In the genomic region with DNA sequence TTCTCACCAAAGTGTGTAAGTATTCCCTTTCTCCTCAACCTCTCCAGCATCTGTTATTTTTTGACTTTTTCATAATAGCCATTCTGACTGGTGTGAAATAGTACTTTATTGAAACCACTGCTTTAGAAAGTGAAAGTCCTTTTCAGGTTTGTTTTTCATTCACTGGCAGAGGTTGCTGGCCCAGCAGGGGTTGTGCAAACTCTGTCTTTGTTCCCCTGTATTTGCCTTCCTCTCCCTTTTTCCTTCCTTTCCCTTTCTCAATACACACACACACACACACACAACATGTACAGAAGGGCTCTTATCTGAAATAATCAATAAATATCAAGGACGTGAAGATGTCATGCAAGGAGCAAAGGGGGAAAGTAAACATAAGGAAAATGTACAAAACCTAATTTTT, we compare ENCODE assay signal across 1 cellular context.
TF ChIP-seq lines count a peak whose summit lies in the region.

No MANE protein-coding gene starts in this region.

TF ChIP-seq in HepG2, 621 proteins besides CTCF, POLR2A, EP300 and RAD21 (continued from another document and continues in another):
- TF ChIP-seq, protein P1, sequence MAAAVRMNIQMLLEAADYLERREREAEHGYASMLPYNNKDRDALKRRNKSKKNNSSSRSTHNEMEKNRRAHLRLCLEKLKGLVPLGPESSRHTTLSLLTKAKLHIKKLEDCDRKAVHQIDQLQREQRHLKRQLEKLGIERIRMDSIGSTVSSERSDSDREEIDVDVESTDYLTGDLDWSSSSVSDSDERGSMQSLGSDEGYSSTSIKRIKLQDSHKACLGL (CRISPR knock-in tag; IDR thresholded peaks at IDR 0.05) = no peak
- TF ChIP-seq YY1 (IDR thresholded peaks at IDR 0.05; ENCODE audit: insufficient read depth, insufficient replicate concordance, low read depth, low read length) (no peak), ZNF501 (CRISPR knock-in tag; IDR thresholded peaks at IDR 0.05) (no peak), PTBP1 (IDR thresholded peaks at IDR 0.05; ENCODE audit: low read depth, low read length, poor library complexity, severe bottlenecking) (no peak), JARID2 (CRISPR knock-in tag; IDR thresholded peaks at IDR 0.05; ENCODE audit: insufficient replicate concordance) (no peak), ETV5 (CRISPR knock-in tag; IDR thresholded peaks at IDR 0.05; ENCODE audit: borderline replicate concordance) (no peak), MAF1 (CRISPR knock-in tag; IDR thresholded peaks at IDR 0.05; ENCODE audit: borderline replicate concordance) (no peak), HHEX (CRISPR knock-in tag; IDR thresholded peaks at IDR 0.05) (no peak), GATAD2A (CRISPR knock-in tag; IDR thresholded peaks at IDR 0.05) (peak; percentile 54; the same call in 1 of the 2 replicates), ELF3 (CRISPR knock-in tag; IDR thresholded peaks at IDR 0.05) (no peak), NR2F6 (IDR thresholded peaks at IDR 0.05) (no peak), NR2F6 (CRISPR knock-in tag; IDR thresholded peaks at IDR 0.05) (no peak), BORCS8-MEF2B (CRISPR knock-in tag; IDR thresholded peaks at IDR 0.05) (no peak), NFIC (IDR thresholded peaks at IDR 0.05; ENCODE audit: low read length) (no peak; the same call in 1 of the 2 replicates), ERF (CRISPR knock-in tag; IDR thresholded peaks at IDR 0.05) (no peak), ZNF24 (IDR thresholded peaks at IDR 0.05) (no peak), SMAD3 (CRISPR knock-in tag; IDR thresholded peaks at IDR 0.05) (no peak), CEBPG (CRISPR knock-in tag; IDR thresholded peaks at IDR 0.05) (peak; percentile 73), ZKSCAN1 (IDR thresholded peaks at IDR 0.05; ENCODE audit: low read length) (no peak), ZNF629 (CRISPR knock-in tag; conservative IDR thresholded peaks at IDR 0.05) (no peak), MED13 (CRISPR knock-in tag; IDR thresholded peaks at IDR 0.05) (no peak), ZNF644 (CRISPR knock-in tag; IDR thresholded peaks at IDR 0.05; ENCODE audit: low read depth) (no peak), KLF6 (CRISPR knock-in tag; IDR thresholded peaks at IDR 0.05) (no peak), ZNF234 (CRISPR knock-in tag; conservative IDR thresholded peaks at IDR 0.05) (no peak), NONO (IDR thresholded peaks at IDR 0.05) (no peak), NONO (CRISPR knock-in tag; conservative IDR thresholded peaks at IDR 0.05) (no peak), KDM5B (CRISPR knock-in tag; IDR thresholded peaks at IDR 0.05; ENCODE audit: borderline replicate concordance) (no peak), MXI1 (IDR thresholded peaks at IDR 0.05; ENCODE audit: borderline replicate concordance, low read depth, low read length) (no peak), CEBPB (IDR thresholded peaks at IDR 0.05; ENCODE audit: borderline replicate concordance, low read depth, low read length) (peak; percentile 71), NFE2L2 (IDR thresholded peaks at IDR 0.05; ENCODE audit: low read length) (no peak), ZIK1 (CRISPR knock-in tag; IDR thresholded peaks at IDR 0.05; ENCODE audit: borderline replicate concordance, low read depth) (no peak), PHB2 (IDR thresholded peaks at IDR 0.05; ENCODE audit: partially characterized antibody) (no peak), ZNF44 (CRISPR knock-in tag; IDR thresholded peaks at IDR 0.05) (no peak), ZNF451 (CRISPR knock-in tag; IDR thresholded peaks at IDR 0.05) (no peak), MIER3 (CRISPR knock-in tag; IDR thresholded peaks at IDR 0.05; ENCODE audit: borderline replicate concordance) (no peak)
- TF ChIP-seq, protein P2, sequence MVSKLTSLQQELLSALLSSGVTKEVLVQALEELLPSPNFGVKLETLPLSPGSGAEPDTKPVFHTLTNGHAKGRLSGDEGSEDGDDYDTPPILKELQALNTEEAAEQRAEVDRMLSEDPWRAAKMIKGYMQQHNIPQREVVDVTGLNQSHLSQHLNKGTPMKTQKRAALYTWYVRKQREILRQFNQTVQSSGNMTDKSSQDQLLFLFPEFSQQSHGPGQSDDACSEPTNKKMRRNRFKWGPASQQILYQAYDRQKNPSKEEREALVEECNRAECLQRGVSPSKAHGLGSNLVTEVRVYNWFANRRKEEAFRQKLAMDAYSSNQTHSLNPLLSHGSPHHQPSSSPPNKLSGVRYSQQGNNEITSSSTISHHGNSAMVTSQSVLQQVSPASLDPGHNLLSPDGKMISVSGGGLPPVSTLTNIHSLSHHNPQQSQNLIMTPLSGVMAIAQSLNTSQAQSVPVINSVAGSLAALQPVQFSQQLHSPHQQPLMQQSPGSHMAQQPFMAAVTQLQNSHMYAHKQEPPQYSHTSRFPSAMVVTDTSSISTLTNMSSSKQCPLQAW (CRISPR knock-in tag; IDR thresholded peaks at IDR 0.05) = no peak
- TF ChIP-seq, protein P3, sequence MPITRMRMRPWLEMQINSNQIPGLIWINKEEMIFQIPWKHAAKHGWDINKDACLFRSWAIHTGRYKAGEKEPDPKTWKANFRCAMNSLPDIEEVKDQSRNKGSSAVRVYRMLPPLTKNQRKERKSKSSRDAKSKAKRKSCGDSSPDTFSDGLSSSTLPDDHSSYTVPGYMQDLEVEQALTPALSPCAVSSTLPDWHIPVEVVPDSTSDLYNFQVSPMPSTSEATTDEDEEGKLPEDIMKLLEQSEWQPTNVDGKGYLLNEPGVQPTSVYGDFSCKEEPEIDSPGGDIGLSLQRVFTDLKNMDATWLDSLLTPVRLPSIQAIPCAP (CRISPR knock-in tag; IDR thresholded peaks at IDR 0.05; ENCODE audit: low read depth) = no peak
- TF ChIP-seq, protein P4, sequence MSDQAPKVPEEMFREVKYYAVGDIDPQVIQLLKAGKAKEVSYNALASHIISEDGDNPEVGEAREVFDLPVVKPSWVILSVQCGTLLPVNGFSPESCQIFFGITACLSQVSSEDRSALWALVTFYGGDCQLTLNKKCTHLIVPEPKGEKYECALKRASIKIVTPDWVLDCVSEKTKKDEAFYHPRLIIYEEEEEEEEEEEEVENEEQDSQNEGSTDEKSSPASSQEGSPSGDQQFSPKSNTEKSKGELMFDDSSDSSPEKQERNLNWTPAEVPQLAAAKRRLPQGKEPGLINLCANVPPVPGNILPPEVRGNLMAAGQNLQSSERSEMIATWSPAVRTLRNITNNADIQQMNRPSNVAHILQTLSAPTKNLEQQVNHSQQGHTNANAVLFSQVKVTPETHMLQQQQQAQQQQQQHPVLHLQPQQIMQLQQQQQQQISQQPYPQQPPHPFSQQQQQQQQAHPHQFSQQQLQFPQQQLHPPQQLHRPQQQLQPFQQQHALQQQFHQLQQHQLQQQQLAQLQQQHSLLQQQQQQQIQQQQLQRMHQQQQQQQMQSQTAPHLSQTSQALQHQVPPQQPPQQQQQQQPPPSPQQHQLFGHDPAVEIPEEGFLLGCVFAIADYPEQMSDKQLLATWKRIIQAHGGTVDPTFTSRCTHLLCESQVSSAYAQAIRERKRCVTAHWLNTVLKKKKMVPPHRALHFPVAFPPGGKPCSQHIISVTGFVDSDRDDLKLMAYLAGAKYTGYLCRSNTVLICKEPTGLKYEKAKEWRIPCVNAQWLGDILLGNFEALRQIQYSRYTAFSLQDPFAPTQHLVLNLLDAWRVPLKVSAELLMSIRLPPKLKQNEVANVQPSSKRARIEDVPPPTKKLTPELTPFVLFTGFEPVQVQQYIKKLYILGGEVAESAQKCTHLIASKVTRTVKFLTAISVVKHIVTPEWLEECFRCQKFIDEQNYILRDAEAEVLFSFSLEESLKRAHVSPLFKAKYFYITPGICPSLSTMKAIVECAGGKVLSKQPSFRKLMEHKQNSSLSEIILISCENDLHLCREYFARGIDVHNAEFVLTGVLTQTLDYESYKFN (CRISPR knock-in tag; conservative IDR thresholded peaks at IDR 0.05) = 0 out of 2 replicates have a peak, but pooled peaks have one; percentile 23
- TF ChIP-seq, protein P5, sequence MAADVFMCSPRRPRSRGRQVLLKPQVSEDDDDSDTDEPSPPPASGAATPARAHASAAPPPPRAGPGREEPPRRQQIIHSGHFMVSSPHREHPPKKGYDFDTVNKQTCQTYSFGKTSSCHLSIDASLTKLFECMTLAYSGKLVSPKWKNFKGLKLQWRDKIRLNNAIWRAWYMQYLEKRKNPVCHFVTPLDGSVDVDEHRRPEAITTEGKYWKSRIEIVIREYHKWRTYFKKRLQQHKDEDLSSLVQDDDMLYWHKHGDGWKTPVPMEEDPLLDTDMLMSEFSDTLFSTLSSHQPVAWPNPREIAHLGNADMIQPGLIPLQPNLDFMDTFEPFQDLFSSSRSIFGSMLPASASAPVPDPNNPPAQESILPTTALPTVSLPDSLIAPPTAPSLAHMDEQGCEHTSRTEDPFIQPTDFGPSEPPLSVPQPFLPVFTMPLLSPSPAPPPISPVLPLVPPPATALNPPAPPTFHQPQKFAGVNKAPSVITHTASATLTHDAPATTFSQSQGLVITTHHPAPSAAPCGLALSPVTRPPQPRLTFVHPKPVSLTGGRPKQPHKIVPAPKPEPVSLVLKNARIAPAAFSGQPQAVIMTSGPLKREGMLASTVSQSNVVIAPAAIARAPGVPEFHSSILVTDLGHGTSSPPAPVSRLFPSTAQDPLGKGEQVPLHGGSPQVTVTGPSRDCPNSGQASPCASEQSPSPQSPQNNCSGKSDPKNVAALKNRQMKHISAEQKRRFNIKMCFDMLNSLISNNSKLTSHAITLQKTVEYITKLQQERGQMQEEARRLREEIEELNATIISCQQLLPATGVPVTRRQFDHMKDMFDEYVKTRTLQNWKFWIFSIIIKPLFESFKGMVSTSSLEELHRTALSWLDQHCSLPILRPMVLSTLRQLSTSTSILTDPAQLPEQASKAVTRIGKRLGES (CRISPR knock-in tag; IDR thresholded peaks at IDR 0.05; ENCODE audit: borderline replicate concordance) = no peak
- TF ChIP-seq, protein P6, sequence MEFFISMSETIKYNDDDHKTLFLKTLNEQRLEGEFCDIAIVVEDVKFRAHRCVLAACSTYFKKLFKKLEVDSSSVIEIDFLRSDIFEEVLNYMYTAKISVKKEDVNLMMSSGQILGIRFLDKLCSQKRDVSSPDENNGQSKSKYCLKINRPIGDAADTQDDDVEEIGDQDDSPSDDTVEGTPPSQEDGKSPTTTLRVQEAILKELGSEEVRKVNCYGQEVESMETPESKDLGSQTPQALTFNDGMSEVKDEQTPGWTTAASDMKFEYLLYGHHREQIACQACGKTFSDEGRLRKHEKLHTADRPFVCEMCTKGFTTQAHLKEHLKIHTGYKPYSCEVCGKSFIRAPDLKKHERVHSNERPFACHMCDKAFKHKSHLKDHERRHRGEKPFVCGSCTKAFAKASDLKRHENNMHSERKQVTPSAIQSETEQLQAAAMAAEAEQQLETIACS (CRISPR knock-in tag; IDR thresholded peaks at IDR 0.05) = no peak
- TF ChIP-seq, protein P7, sequence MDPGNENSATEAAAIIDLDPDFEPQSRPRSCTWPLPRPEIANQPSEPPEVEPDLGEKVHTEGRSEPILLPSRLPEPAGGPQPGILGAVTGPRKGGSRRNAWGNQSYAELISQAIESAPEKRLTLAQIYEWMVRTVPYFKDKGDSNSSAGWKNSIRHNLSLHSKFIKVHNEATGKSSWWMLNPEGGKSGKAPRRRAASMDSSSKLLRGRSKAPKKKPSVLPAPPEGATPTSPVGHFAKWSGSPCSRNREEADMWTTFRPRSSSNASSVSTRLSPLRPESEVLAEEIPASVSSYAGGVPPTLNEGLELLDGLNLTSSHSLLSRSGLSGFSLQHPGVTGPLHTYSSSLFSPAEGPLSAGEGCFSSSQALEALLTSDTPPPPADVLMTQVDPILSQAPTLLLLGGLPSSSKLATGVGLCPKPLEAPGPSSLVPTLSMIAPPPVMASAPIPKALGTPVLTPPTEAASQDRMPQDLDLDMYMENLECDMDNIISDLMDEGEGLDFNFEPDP (CRISPR knock-in tag; conservative IDR thresholded peaks at IDR 0.05) = no peak
- TF ChIP-seq, protein P8, sequence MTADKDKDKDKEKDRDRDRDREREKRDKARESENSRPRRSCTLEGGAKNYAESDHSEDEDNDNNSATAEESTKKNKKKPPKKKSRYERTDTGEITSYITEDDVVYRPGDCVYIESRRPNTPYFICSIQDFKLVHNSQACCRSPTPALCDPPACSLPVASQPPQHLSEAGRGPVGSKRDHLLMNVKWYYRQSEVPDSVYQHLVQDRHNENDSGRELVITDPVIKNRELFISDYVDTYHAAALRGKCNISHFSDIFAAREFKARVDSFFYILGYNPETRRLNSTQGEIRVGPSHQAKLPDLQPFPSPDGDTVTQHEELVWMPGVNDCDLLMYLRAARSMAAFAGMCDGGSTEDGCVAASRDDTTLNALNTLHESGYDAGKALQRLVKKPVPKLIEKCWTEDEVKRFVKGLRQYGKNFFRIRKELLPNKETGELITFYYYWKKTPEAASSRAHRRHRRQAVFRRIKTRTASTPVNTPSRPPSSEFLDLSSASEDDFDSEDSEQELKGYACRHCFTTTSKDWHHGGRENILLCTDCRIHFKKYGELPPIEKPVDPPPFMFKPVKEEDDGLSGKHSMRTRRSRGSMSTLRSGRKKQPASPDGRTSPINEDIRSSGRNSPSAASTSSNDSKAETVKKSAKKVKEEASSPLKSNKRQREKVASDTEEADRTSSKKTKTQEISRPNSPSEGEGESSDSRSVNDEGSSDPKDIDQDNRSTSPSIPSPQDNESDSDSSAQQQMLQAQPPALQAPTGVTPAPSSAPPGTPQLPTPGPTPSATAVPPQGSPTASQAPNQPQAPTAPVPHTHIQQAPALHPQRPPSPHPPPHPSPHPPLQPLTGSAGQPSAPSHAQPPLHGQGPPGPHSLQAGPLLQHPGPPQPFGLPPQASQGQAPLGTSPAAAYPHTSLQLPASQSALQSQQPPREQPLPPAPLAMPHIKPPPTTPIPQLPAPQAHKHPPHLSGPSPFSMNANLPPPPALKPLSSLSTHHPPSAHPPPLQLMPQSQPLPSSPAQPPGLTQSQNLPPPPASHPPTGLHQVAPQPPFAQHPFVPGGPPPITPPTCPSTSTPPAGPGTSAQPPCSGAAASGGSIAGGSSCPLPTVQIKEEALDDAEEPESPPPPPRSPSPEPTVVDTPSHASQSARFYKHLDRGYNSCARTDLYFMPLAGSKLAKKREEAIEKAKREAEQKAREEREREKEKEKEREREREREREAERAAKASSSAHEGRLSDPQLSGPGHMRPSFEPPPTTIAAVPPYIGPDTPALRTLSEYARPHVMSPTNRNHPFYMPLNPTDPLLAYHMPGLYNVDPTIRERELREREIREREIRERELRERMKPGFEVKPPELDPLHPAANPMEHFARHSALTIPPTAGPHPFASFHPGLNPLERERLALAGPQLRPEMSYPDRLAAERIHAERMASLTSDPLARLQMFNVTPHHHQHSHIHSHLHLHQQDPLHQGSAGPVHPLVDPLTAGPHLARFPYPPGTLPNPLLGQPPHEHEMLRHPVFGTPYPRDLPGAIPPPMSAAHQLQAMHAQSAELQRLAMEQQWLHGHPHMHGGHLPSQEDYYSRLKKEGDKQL (CRISPR knock-in tag; IDR thresholded peaks at IDR 0.05; ENCODE audit: low read depth) = no peak
